ENCODE assay signal across 19 cellular contexts in genomic region chr5:138011991-138012390, GRCh38. TPM values are rescaled to one million over a fixed set of nuclear protein-coding genes. Genes with fewer than 3 reads are reported as not detected.
DNase-seq lines count a peak whose midpoint lies in the region; ATAC-seq, FAIRE-seq and TF ChIP-seq lines count a peak whose summit lies in the region.
"Had no signal": no experiment of that assay in that cellular context is flagged by ENCODE, and none has a peak within 500 bp of the region (broad histone marks: within the 10 kb centered on the region; RNA-seq: fewer than 3 reads in every experiment).

No MANE protein-coding gene starts in this region.

- H3K4me2 ChIP-seq in keratinocyte (ENCODE audit: control insufficient read depth, extremely low read depth, insufficient read depth, low read depth, low read length), result peak overlapping the region; percentile 20

- DNase-seq in NCI-H2107 treated with DMSO at 0.1 percent for 48 hours (lab: John Stamatoyannopoulos, UW; ENCODE audit: unreplicated experiment) (peak; percentile 17), NCI-H2107 (lab: John Stamatoyannopoulos, UW) (no peak), M059J (ENCODE audit: low read depth) (peak; percentile 54), RWPE1 (ENCODE audit: low spot score) (peak; percentile 86), keratinocyte (ENCODE audit: low read depth, low spot score) (no peak), ecto neural progenitor cell (ENCODE audit: low spot score) (no peak)
- DNase-seq: C1 segment of cervical spinal cord, GDM1, GOT3, KG1, MG63, NCI-H1930, NCI-H446 treated with DMSO at 0.1 percent for 48 hours, OCI-M1, T-helper 1 cell had no signal

- H4K20me1 ChIP-seq in keratinocyte (ENCODE audit: control insufficient read depth, extremely low read depth, insufficient read depth, low read length), result no peaks in the 10 kb centered on the region

- H3K79me2 ChIP-seq in keratinocyte (ENCODE audit: control insufficient read depth, insufficient read depth, low read length), result peaks cover 20% of the 10 kb centered on the region

- no peak overlapping the region for H3K4me3 ChIP-seq in keratinocyte (ENCODE audit: control insufficient read depth in 2 of 3, extremely low read depth in 1 of 3, insufficient read depth in 2 of 3, low read depth in 1 of 3, low read length in 3 of 3)
- H3K4me3 ChIP-seq: MG63, SK-N-MC had no signal

- peaks cover 15% of the 10 kb centered on the region for H3K4me1 ChIP-seq in keratinocyte (ENCODE audit: control insufficient read depth, extremely low read depth, insufficient read depth, low read length)

- FAIRE-seq in keratinocyte (lab: Jason Lieb, UNC), result peak; percentile 75
- FAIRE-seq: GM12892 had no signal

- H3K9me3 ChIP-seq in keratinocyte (ENCODE audit: control insufficient read depth, low read depth, low read length), result no peaks in the 10 kb centered on the region
- H3K9me3 ChIP-seq: MG63 had no signal

- dilution Hi-C loops in keratinocyte (cut with MboI; ENCODE audit: extremely low pct_ligation_motif_present, low sequenced_read_pairs), result no loop called here

- H3K9ac ChIP-seq in keratinocyte (ENCODE audit: control insufficient read depth, extremely low read depth, insufficient read depth, low read length), result no peak overlapping the region

- CTCF ChIA-PET in RWPE1 (lab: Yijun Ruan, JAX), result interaction anchor here (0.5 to 0.9 kb wide), 8 partner anchors 10 to 718 kb away, joined by 3 to 6 read pairs (median 4); no protein-coding TSS in a partner anchor

- no peaks in the 10 kb centered on the region for H3K27me3 ChIP-seq in keratinocyte (ENCODE audit: control insufficient read depth, extremely low read depth, insufficient read depth, low read length)
- H3K27me3 ChIP-seq: MG63 had no signal

- ATAC-seq in HG03159 (IDR thresholded peaks at IDR 0.05; ENCODE audit: unreplicated experiment) (no peak), GM18511 (IDR thresholded peaks at IDR 0.05; ENCODE audit: unreplicated experiment) (no peak)

- no peaks in the 10 kb centered on the region for H3K9me1 ChIP-seq in keratinocyte (ENCODE audit: control insufficient read depth, extremely low read depth, insufficient read depth, low read length)

- no peak overlapping the region for H2AFZ ChIP-seq in keratinocyte (ENCODE audit: control insufficient read depth, low read length)

- H3K36me3 ChIP-seq in keratinocyte (ENCODE audit: control insufficient read depth in 2 of 2, extremely low read depth in 1 of 2, insufficient read depth in 2 of 2, low read length in 2 of 2), result peaks cover 11% of the 10 kb centered on the region in 2 experiments

- TF ChIP-seq CTCF in RWPE1 (conservative IDR thresholded peaks at IDR 0.05; ENCODE audit: low read depth) (no peak), keratinocyte (optimal IDR thresholded peaks at IDR 0.05 in 1 of 3, IDR thresholded peaks at IDR 0.05 in 1 of 3, conservative IDR thresholded peaks at IDR 0.05 in 1 of 3; ENCODE audit: extremely low read depth in 1 of 3, insufficient read depth in 2 of 3, low read length in 3 of 3) (no peak)

- POLR2A ChIA-PET in RWPE1 (lab: Yijun Ruan, JAX; ENCODE audit: low non-redundant PET), result no interaction called here

- H3K27ac ChIP-seq in RWPE1 (no peak overlapping the region), keratinocyte (ENCODE audit: control insufficient read depth, insufficient read depth, low read length) (no peak overlapping the region)
- H3K27ac ChIP-seq: SK-N-MC had no signal

RNA-seq across cellular contexts. Expression of gene FAM13B, which starts 20.9 kb away (rescaled TPM):
- 9.0 and 13.0 TPM in 2 replicates for total RNA-seq in M059J (2014; rRNA removed; shearing (Covaris generic))
- 7.4 to 12.9 TPM (median 9.1 TPM) in 3 replicates for polyA plus RNA-seq in keratinocyte
- polyA plus RNA-seq in keratinocyte (2011; ENCODE audit: low read depth), result 5.7 TPM
- 4.4 and 9.3 TPM in 2 replicates for polyA plus RNA-seq in keratinocyte (2011; cell fraction: cytosol; rRNA removed)
- 13.6 and 18.2 TPM in 2 replicates for polyA plus RNA-seq in keratinocyte (2011; cell fraction: nucleus; rRNA removed)
- 3.9 and 9.4 TPM in 2 replicates for polyA plus RNA-seq in keratinocyte (2012; ENCODE audit: low replicate concordance)
- 5.1 to 26.1 TPM (median 6.5 TPM) in 3 replicates for polyA minus RNA-seq in keratinocyte
- polyA minus RNA-seq in keratinocyte (2011; cell fraction: cytosol; rRNA and poly(A)+ RNA removed), result 8.6 TPM
- polyA minus RNA-seq in keratinocyte (2011; cell fraction: nucleus; rRNA and poly(A)+ RNA removed), result 14.9 and 37.3 TPM in 2 replicates

Comparison
In these comparisons a context has a peak if more than half of its experiments do, and no peak if none do; other contexts are left out.
1. DNase-seq: peak in NCI-H2107 treated with DMSO at 0.1 percent for 48 hours (single experiment), M059J (single experiment) and RWPE1 (single experiment); none in NCI-H2107 (single experiment), keratinocyte (single experiment) and ecto neural progenitor cell (single experiment).